Comparison of ENCODE assay signal across 9 cellular contexts in genomic region chr11:64643258-64643881, GRCh38. TPM values are rescaled to one million over a fixed set of nuclear protein-coding genes. Genes with fewer than 3 reads are reported as not detected.
A peak's percentile ranks its signal among the peaks of the same experiment; 100 is the strongest.
DNase-seq lines count a peak whose midpoint lies in the region; ATAC-seq and TF ChIP-seq lines count a peak whose summit lies in the region.
"Had no signal": no experiment of that assay in that cellular context is flagged by ENCODE, and none has a peak within 500 bp of the region (broad histone marks: within the 10 kb centered on the region; RNA-seq: fewer than 3 reads in every experiment).

No MANE protein-coding gene starts in this region.

- intact Hi-C loops in PC-9 (cut with micrococcal nuclease; ENCODE audit: unreplicated experiment) = no loop called here

- POLR2A ChIA-PET in RWPE1 (lab: Yijun Ruan, JAX; ENCODE audit: low non-redundant PET) = no interaction called here
- POLR2A ChIA-PET in PC-9 (lab: Charles Lee; ENCODE audit: unreplicated experiment) = no interaction called here

- peaks cover 22% of the 10 kb centered on the region for H3K4me1 ChIP-seq in ectodermal cell (ENCODE audit: control insufficient read depth, insufficient read depth, low read length)
- H3K4me1 ChIP-seq in PC-9 (replicated peaks; ENCODE audit: insufficient read depth) = no peaks in the 10 kb centered on the region

- H3K27me3 ChIP-seq in ectodermal cell (ENCODE audit: control insufficient read depth, insufficient read depth, low read length, poor library complexity, severe bottlenecking) = peaks cover 60% of the 10 kb centered on the region
- peaks cover 61% of the 10 kb centered on the region for H3K27me3 ChIP-seq in PC-9 (ENCODE audit: insufficient read depth, low read depth)

- TF ChIP-seq CTCF in nephron (IDR thresholded peaks at IDR 0.05; ENCODE audit: unreplicated experiment in 3 of 3) = no peak
- TF ChIP-seq CTCF in RWPE1 (conservative IDR thresholded peaks at IDR 0.05; ENCODE audit: low read depth) = no peak
- TF ChIP-seq CTCF in PC-9 (conservative IDR thresholded peaks at IDR 0.05) = no peak

- 1% methylated on average over 52 of the region's 53 CpGs for WGBS in ectodermal cell, 2 experiments

- H3K36me3 Mint-ChIP-seq in nephron (ENCODE audit: low read depth) = no peaks in the 10 kb centered on the region

- peak overlapping the region; percentile 42 for H3K4me3 ChIP-seq in ectodermal cell (ENCODE audit: insufficient read depth, low read depth, low read length)
- H3K4me3 ChIP-seq in PC-9 = no peak overlapping the region

- no peak overlapping the region for H2AFZ ChIP-seq in PC-9

- H3K9me3 Mint-ChIP-seq in nephron = no peaks in the 10 kb centered on the region
- H3K9me3 Mint-ChIP-seq: HFFc6 had no signal

- peak overlapping the region; percentile 95 to 97 (median 97) for H3K4me3 Mint-ChIP-seq in nephron
- H3K4me3 Mint-ChIP-seq: HFFc6 had no signal

- H3K36me3 ChIP-seq in ectodermal cell (ENCODE audit: control insufficient read depth, insufficient read depth, low read length) = no peaks in the 10 kb centered on the region
- no peaks in the 10 kb centered on the region for H3K36me3 ChIP-seq in PC-9 (ENCODE audit: low read depth)

- H3K9me3 ChIP-seq in ectodermal cell (ENCODE audit: control insufficient read depth, low read length) (no peaks in the 10 kb centered on the region), PC-9 (ENCODE audit: insufficient read depth, low read depth) (no peaks in the 10 kb centered on the region)

- H3K9me2 ChIP-seq in PC-9 (ENCODE audit: insufficient read depth) = no peaks in the 10 kb centered on the region

- no peaks in the 10 kb centered on the region for H3F3A ChIP-seq in PC-9 (ENCODE audit: insufficient read depth, low read depth)

- H3K27ac ChIP-seq in ectodermal cell (ENCODE audit: insufficient read depth, low read depth, low read length, poor library complexity, severe bottlenecking) (no peak overlapping the region), RWPE1 (no peak overlapping the region), PC-9 (no peak overlapping the region)

- CTCF ChIA-PET in RWPE1 (lab: Yijun Ruan, JAX) (interaction anchor here (1.0 to 1.7 kb wide), 2 partner anchors 194 kb away, joined by 4 read pairs; no protein-coding TSS in a partner anchor), PC-9 (lab: Charles Lee) (interaction anchor here (0.5 kb wide), 1 partner anchor 220 kb away, joined by 6 read pairs; no protein-coding TSS in a partner anchor)

- peaks cover 40% of the 10 kb centered on the region for H3K4me1 Mint-ChIP-seq in nephron

- H3K4me2 ChIP-seq in PC-9 = no peak overlapping the region

- no peak for ATAC-seq in GM21528 (IDR thresholded peaks at IDR 0.05; ENCODE audit: low FRiP score, unreplicated experiment)

- H3K79me2 ChIP-seq in PC-9 (ENCODE audit: low read depth) = no peaks in the 10 kb centered on the region

- no peaks in the 10 kb centered on the region for H4K20me1 ChIP-seq in PC-9 (ENCODE audit: insufficient read depth)

- peak in 8 of 14 donors; percentile 22 to 88 (median 42) for DNase-seq in C1 segment of cervical spinal cord (lab: John Stamatoyannopoulos, UW)
- DNase-seq in NCI-H146 (lab: John Stamatoyannopoulos, UW) = peak; percentile 43
- no peak for DNase-seq in RWPE1 (ENCODE audit: low spot score)
- no peak for DNase-seq in PC-9
- DNase-seq in mesenteric fat pad (ENCODE audit: low spot score) = no peak
- DNase-seq: HFFc6 had no signal

- H3K27ac Mint-ChIP-seq in nephron = no peak overlapping the region
- H3K27ac Mint-ChIP-seq: HFFc6 had no signal

- BruUV-seq in PC-9 (replicated peaks; lab: Mats Ljungman, UMichigan) = no TSS peak

- peaks cover 42% of the 10 kb centered on the region for H3K27me3 Mint-ChIP-seq in nephron (ENCODE audit: low read depth)

RNA-seq across cellular contexts. Expression of gene SLC22A12, which starts 52.4 kb away (rescaled TPM):
- not detected for polyA plus RNA-seq in ectodermal cell (2013, experiment 1 of 4)
- polyA plus RNA-seq in ectodermal cell (2013, experiment 2 of 4) = not detected
- not detected for polyA plus RNA-seq in ectodermal cell (2013, experiment 3 of 4)
- not detected for polyA plus RNA-seq in ectodermal cell (2013, experiment 4 of 4)
- not detected in 2 replicates for total RNA-seq in PC-9 (2021)
- 0.29 TPM for total RNA-seq in mesenteric fat pad
- total RNA-seq: HFFc6 had no signal

Comparison
In these comparisons a context has a peak if more than half of its experiments do, and no peak if none do; other contexts are left out.
1. DNase-seq: peak in C1 segment of cervical spinal cord (8 of 14) and NCI-H146 (single experiment); none in RWPE1 (single experiment), PC-9 (0 of 2) and mesenteric fat pad (single experiment).